1 cellular context compared by ENCODE assay signal in the genomic region with DNA sequence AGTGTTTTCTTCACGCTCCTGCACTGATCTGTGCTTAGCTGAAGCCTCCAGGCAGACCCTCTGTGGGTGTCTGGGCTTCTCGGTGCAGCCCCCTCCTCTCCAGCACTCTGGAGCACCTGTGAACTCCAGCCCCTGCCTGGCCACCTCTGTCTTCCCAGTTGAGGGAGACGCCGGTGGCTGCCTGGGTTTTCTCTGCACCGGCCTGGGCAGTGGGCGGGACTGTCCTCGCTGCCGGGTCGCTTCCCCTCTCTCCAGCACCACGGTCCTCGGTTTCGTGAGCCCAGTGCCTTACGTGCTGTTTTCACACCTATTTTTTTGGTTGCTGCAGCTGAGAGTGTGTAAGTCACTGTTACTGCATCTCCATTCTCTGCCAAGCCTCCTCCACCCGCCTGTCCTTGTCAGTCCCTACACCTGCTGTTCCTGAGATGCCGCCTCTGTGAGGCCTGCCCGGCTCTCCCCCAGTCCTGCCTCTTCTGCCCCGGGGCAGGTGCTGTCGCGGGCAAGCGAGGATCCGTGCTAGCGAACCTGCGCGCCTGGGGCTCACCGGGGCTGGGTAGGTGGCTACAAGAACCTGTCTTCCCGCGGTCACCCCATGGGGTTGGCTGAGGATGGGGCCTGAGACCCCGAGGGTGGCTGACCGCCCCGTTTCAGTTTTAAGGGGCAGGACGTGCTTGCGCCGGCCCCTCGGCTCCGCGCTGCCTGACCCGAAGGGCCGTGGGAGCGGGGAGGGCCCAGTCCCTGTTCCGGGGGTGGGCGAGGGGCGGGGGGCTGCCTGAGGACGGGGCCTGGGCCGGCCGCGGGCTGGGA.
TF ChIP-seq lines count a peak whose summit lies in the region.

No MANE protein-coding gene starts in this region.

TF ChIP-seq in IMR-90, 13 proteins besides CTCF, POLR2A, EP300 and RAD21:
- TF ChIP-seq MAZ (IDR thresholded peaks at IDR 0.05; ENCODE audit: borderline replicate concordance, low read depth, low read length) (0 out of 2 replicates have a peak, but pooled peaks have one; percentile 7), RFX5 (IDR thresholded peaks at IDR 0.05; ENCODE audit: low read depth, low read length) (no peak)
